1 cellular context compared by ENCODE assay signal in genomic region chr1:204093421-204093717, GRCh38.
TF ChIP-seq lines count a peak whose summit lies in the region.

No MANE protein-coding gene starts in this region.

TF ChIP-seq in HepG2, 621 proteins besides CTCF, POLR2A, EP300 and RAD21 (continued from another document and continues in another):
- TF ChIP-seq ELF4 (CRISPR knock-in tag; IDR thresholded peaks at IDR 0.05; ENCODE audit: borderline replicate concordance) (no peak), ZNF576 (CRISPR knock-in tag; IDR thresholded peaks at IDR 0.05) (no peak), DZIP1 (CRISPR knock-in tag; IDR thresholded peaks at IDR 0.05) (no peak), ZBTB3 (CRISPR knock-in tag; IDR thresholded peaks at IDR 0.05; ENCODE audit: borderline replicate concordance, low read depth) (no peak), FOXA1 (IDR thresholded peaks at IDR 0.05) (no peak), FOXA1 (CRISPR knock-in tag; IDR thresholded peaks at IDR 0.05) (peak; percentile 26; the same call in 1 of the 2 replicates), ZNF136 (CRISPR knock-in tag; IDR thresholded peaks at IDR 0.05; ENCODE audit: low read depth) (no peak), ZNF432 (CRISPR knock-in tag; IDR thresholded peaks at IDR 0.05; ENCODE audit: borderline replicate concordance) (no peak), ZFP1 (CRISPR knock-in tag; IDR thresholded peaks at IDR 0.05) (no peak), ZNF552 (CRISPR knock-in tag; IDR thresholded peaks at IDR 0.05; ENCODE audit: borderline replicate concordance) (no peak), PLSCR1 (CRISPR knock-in tag; IDR thresholded peaks at IDR 0.05; ENCODE audit: borderline replicate concordance) (no peak), ATF5 (CRISPR knock-in tag; IDR thresholded peaks at IDR 0.05; ENCODE audit: low read depth) (no peak), RERE (CRISPR knock-in tag; IDR thresholded peaks at IDR 0.05; ENCODE audit: low read depth) (no peak), KMT2B (CRISPR knock-in tag; IDR thresholded peaks at IDR 0.05) (no peak), SIN3A (IDR thresholded peaks at IDR 0.05; ENCODE audit: borderline replicate concordance, low read depth, low read length) (no peak), KLF13 (CRISPR knock-in tag; IDR thresholded peaks at IDR 0.05) (no peak), ZNF350 (CRISPR knock-in tag; IDR thresholded peaks at IDR 0.05; ENCODE audit: borderline replicate concordance, low read depth) (no peak), REXO4 (CRISPR knock-in tag; IDR thresholded peaks at IDR 0.05; ENCODE audit: borderline replicate concordance) (no peak), ATAD3A (CRISPR knock-in tag; IDR thresholded peaks at IDR 0.05) (no peak), ZNF143 (CRISPR knock-in tag; IDR thresholded peaks at IDR 0.05) (no peak), STAT5B (CRISPR knock-in tag; IDR thresholded peaks at IDR 0.05) (no peak), PLRG1 (conservative IDR thresholded peaks at IDR 0.05) (no peak), SMYD3 (CRISPR knock-in tag; IDR thresholded peaks at IDR 0.05) (no peak), CEBPB (IDR thresholded peaks at IDR 0.05; ENCODE audit: borderline replicate concordance, low read depth, low read length) (no peak), ZNF781 (CRISPR knock-in tag; IDR thresholded peaks at IDR 0.05; ENCODE audit: borderline replicate concordance, not compliant biosample characterization) (no peak), MED13 (CRISPR knock-in tag; IDR thresholded peaks at IDR 0.05) (no peak), ZNF777 (CRISPR knock-in tag; IDR thresholded peaks at IDR 0.05) (no peak), ZBED4 (CRISPR knock-in tag; IDR thresholded peaks at IDR 0.05; ENCODE audit: borderline replicate concordance) (no peak), ZNF441 (CRISPR knock-in tag; IDR thresholded peaks at IDR 0.05; ENCODE audit: borderline replicate concordance) (no peak), KLF6 (CRISPR knock-in tag; IDR thresholded peaks at IDR 0.05) (no peak), SYNCRIP (IDR thresholded peaks at IDR 0.05; ENCODE audit: insufficient read depth, low read depth, low read length) (no peak)
- TF ChIP-seq, protein P1, sequence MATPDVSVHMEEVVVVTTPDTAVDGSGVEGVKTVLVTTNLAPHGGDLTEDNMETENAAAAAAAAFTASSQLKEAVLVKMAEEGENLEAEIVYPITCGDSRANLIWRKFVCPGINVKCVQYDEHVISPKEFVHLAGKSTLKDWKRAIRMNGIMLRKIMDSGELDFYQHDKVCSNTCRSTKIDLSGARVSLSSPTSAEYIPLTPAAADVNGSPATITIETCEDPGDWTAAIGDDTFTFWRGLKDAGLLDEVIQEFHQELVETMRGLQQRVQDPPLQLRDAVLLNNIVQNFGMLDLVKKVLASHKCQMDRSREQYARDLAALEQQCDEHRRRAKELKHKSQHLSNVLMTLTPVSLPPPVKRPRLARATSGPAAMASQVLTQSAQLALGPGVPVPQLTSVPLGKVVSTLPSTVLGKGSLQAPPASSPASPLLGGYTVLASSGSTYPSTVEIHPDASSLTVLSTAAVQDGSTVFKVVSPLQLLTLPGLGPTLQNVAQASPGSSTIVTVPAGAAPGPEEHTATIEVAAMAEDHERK (CRISPR knock-in tag; IDR thresholded peaks at IDR 0.05; ENCODE audit: low read depth) = no peak
- TF ChIP-seq, protein P2, sequence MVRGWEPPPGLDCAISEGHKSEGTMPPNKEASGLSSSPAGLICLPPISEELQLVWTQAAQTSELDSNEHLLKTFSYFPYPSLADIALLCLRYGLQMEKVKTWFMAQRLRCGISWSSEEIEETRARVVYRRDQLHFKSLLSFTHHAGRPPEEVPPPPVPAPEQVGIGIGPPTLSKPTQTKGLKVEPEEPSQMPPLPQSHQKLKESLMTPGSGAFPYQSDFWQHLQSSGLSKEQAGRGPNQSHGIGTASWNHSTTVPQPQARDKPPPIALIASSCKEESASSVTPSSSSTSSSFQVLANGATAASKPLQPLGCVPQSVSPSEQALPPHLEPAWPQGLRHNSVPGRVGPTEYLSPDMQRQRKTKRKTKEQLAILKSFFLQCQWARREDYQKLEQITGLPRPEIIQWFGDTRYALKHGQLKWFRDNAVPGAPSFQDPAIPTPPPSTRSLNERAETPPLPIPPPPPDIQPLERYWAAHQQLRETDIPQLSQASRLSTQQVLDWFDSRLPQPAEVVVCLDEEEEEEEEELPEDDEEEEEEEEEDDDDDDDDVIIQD (CRISPR knock-in tag; IDR thresholded peaks at IDR 0.05; ENCODE audit: low read depth) = no peak
- TF ChIP-seq, protein P3, sequence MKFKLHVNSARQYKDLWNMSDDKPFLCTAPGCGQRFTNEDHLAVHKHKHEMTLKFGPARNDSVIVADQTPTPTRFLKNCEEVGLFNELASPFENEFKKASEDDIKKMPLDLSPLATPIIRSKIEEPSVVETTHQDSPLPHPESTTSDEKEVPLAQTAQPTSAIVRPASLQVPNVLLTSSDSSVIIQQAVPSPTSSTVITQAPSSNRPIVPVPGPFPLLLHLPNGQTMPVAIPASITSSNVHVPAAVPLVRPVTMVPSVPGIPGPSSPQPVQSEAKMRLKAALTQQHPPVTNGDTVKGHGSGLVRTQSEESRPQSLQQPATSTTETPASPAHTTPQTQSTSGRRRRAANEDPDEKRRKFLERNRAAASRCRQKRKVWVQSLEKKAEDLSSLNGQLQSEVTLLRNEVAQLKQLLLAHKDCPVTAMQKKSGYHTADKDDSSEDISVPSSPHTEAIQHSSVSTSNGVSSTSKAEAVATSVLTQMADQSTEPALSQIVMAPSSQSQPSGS (CRISPR knock-in tag; IDR thresholded peaks at IDR 0.05) = peak; percentile 29; the same call in 1 of the 2 replicates
- TF ChIP-seq, protein P4, sequence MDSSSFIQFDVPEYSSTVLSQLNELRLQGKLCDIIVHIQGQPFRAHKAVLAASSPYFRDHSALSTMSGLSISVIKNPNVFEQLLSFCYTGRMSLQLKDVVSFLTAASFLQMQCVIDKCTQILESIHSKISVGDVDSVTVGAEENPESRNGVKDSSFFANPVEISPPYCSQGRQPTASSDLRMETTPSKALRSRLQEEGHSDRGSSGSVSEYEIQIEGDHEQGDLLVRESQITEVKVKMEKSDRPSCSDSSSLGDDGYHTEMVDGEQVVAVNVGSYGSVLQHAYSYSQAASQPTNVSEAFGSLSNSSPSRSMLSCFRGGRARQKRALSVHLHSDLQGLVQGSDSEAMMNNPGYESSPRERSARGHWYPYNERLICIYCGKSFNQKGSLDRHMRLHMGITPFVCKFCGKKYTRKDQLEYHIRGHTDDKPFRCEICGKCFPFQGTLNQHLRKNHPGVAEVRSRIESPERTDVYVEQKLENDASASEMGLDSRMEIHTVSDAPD (CRISPR knock-in tag; IDR thresholded peaks at IDR 0.05) = no peak
- TF ChIP-seq, protein P5, sequence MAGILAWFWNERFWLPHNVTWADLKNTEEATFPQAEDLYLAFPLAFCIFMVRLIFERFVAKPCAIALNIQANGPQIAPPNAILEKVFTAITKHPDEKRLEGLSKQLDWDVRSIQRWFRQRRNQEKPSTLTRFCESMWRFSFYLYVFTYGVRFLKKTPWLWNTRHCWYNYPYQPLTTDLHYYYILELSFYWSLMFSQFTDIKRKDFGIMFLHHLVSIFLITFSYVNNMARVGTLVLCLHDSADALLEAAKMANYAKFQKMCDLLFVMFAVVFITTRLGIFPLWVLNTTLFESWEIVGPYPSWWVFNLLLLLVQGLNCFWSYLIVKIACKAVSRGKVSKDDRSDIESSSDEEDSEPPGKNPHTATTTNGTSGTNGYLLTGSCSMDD (CRISPR knock-in tag; IDR thresholded peaks at IDR 0.05) = no peak
- TF ChIP-seq, protein P6, sequence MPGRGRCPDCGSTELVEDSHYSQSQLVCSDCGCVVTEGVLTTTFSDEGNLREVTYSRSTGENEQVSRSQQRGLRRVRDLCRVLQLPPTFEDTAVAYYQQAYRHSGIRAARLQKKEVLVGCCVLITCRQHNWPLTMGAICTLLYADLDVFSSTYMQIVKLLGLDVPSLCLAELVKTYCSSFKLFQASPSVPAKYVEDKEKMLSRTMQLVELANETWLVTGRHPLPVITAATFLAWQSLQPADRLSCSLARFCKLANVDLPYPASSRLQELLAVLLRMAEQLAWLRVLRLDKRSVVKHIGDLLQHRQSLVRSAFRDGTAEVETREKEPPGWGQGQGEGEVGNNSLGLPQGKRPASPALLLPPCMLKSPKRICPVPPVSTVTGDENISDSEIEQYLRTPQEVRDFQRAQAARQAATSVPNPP (CRISPR knock-in tag; IDR thresholded peaks at IDR 0.05) = no peak
